8 cellular contexts compared by ENCODE assay signal in genomic region chr11:65417221-65417701, GRCh38. TPM values are rescaled to one million over a fixed set of nuclear protein-coding genes. Genes with fewer than 3 reads are reported as not detected.
A peak's percentile ranks its signal among the peaks of the same experiment; 100 is the strongest.
DNase-seq lines count a peak whose midpoint lies in the region; ATAC-seq, FAIRE-seq and TF ChIP-seq lines count a peak whose summit lies in the region.

No MANE protein-coding gene starts in this region.

- H2BK120ac ChIP-seq in H9 (ENCODE audit: low read depth, low read length, poor library complexity, severe bottlenecking) = no peak overlapping the region
- H2BK120ac ChIP-seq in H1 (replicated peaks; ENCODE audit: low read depth, low read length) = no peak overlapping the region

- DNase-seq in H9 (peak; percentile 40), H1 (ENCODE audit: low read depth in 1 of 2, low spot score in 2 of 2) (peak in 1 of 2 experiments; percentile 48), NCI-H526 treated with DMSO at 0.1 percent for 48 hours (lab: John Stamatoyannopoulos, UW) (no peak), RKO (ENCODE audit: low spot score) (no peak)
- peak; percentile 25 for DNase-seq in T-helper 2 cell treated with Interferon-gamma antibody and Interleukin-4, amounts not matched to agents 5 μg/mL and 100 μg/mL, for 36 hours (ENCODE audit: low spot score)

- H4K5ac ChIP-seq in H9 (ENCODE audit: insufficient read length, low read depth, low read length) (no peak overlapping the region), H1 (ENCODE audit: insufficient read length, low read depth, low read length) (no peak overlapping the region)

- no peak for TF ChIP-seq CTCF in H9 (conservative IDR thresholded peaks at IDR 0.05)
- TF ChIP-seq CTCF in H1 (IDR thresholded peaks at IDR 0.05; ENCODE audit: control extremely low read depth in 1 of 3, insufficient read depth in 1 of 3, low read depth in 1 of 3, low read length in 3 of 3) = no peak
- no peak for TF ChIP-seq CTCF in nephron (IDR thresholded peaks at IDR 0.05; ENCODE audit: unreplicated experiment in 3 of 3)

- H3K79me1 ChIP-seq in H9 (ENCODE audit: insufficient read depth, low read depth, low read length, poor library complexity, severe bottlenecking) = no peaks in the 10 kb centered on the region
- no peaks in the 10 kb centered on the region for H3K79me1 ChIP-seq in H1 (ENCODE audit: low read depth, low read length)

- H3K56ac ChIP-seq in H9 (ENCODE audit: insufficient read length, low read depth, low read length) (no peak overlapping the region), H1 (replicated peaks; ENCODE audit: insufficient read length, low read depth, low read length) (no peak overlapping the region)

- no peak overlapping the region; the same call in 1 of the 2 replicates for H3K14ac ChIP-seq in H9 (ENCODE audit: insufficient read depth, low read length)
- H3K14ac ChIP-seq in H1 (ENCODE audit: insufficient read length) = no peak overlapping the region

- peaks cover 3% of the 10 kb centered on the region; the same call in 1 of the 2 replicates for H3K4me1 ChIP-seq in H9 (ENCODE audit: insufficient read depth, low read length)
- H3K4me1 ChIP-seq in H1 (replicated peaks in 1 of 4; ENCODE audit: control insufficient read depth in 3 of 4, insufficient read depth in 4 of 4, low read length in 3 of 4) = peaks cover 19 to 51% (median 37%) of the 10 kb centered on the region in 4 experiments

- no peak overlapping the region for H3K4me3 ChIP-seq in H1 (ENCODE audit: extremely low read depth in 1 of 4, insufficient read depth in 2 of 4, low read depth in 3 of 4, low read length in 4 of 4)

- H3K9me3 Mint-ChIP-seq in H9 (no peaks in the 10 kb centered on the region; a peak in 2 of 5 replicates), nephron (no peaks in the 10 kb centered on the region)
- no peaks in the 10 kb centered on the region for H3K9me3 Mint-ChIP-seq in T-helper 2 cell treated with Interferon-gamma antibody and Interleukin-4, amounts not matched to agents 5 μg/mL and 100 μg/mL, for 36 hours

- no CpG with 5 or more reads among the region's 10 CpGs for WGBS in H9 (ENCODE audit: extremely low coverage, insufficient read length, low lambda C conversion rate)
- 77% methylated on average over 9 of the region's 10 CpGs; no CpG with 5 or more reads in 1 of the 2 experiments for WGBS in H1 (ENCODE audit: extremely low coverage in 1 of 2, insufficient coverage in 1 of 2, insufficient read length in 1 of 2, insufficient replicate concordance in 2 of 2, low coverage in 1 of 2, low lambda C conversion rate in 2 of 2, missing lambda C conversion rate in 1 of 2), 2 experiments

- H3K9me3 ChIP-seq in H9 (ENCODE audit: control insufficient read depth, low read depth, low read length) = no peaks in the 10 kb centered on the region
- H3K9me3 ChIP-seq in H1 (ENCODE audit: insufficient read depth in 2 of 2, low read depth in 1 of 2, low read length in 1 of 2) = no peaks in the 10 kb centered on the region

- H3K4me2 ChIP-seq in H9 (ENCODE audit: insufficient read depth, insufficient read length, low read length) (no peak overlapping the region), H1 (ENCODE audit: insufficient read depth in 1 of 2, low read depth in 2 of 2, low read length in 2 of 2) (no peak overlapping the region)

- no peak for TF ChIP-seq EP300 in H1 (IDR thresholded peaks at IDR 0.05; ENCODE audit: borderline replicate concordance in 1 of 2, low read depth in 2 of 2, low read length in 2 of 2)

- H2AK5ac ChIP-seq in H9 (ENCODE audit: insufficient read length, low read length) (no peak overlapping the region), H1 (ENCODE audit: low read depth, low read length) (peak overlapping the region; percentile 95; the same call in 1 of the 2 replicates)

- H2BK20ac ChIP-seq in H9 (ENCODE audit: low read depth, low read length, poor library complexity, severe bottlenecking) (no peak overlapping the region), H1 (ENCODE audit: low read length) (no peak overlapping the region; the same call in 1 of the 2 replicates)

- no peak for FAIRE-seq in H1 (lab: Jason Lieb, UNC)

- H3K27me3 ChIP-seq in H9 (ENCODE audit: insufficient read depth, low read length) (no peaks in the 10 kb centered on the region), H1 (replicated peaks in 1 of 4; ENCODE audit: control insufficient read depth in 3 of 4, extremely low read depth in 1 of 4, insufficient read depth in 3 of 4, low read length in 3 of 4) (no peaks in the 10 kb centered on the region; a peak in 1 of 7 replicates)

- ATAC-seq in GM21447 (IDR thresholded peaks at IDR 0.05; ENCODE audit: unreplicated experiment) (no peak), HG03439 (IDR thresholded peaks at IDR 0.05; ENCODE audit: unreplicated experiment) (no peak)

- H3K27ac Mint-ChIP-seq in H9 (peak overlapping the region in 2 of 3 experiments; percentile 80 to 92; a peak in 3 of 7 replicates), nephron (peak overlapping the region; percentile 99 to 100 (median 99))
- peak overlapping the region; percentile 98 for H3K27ac Mint-ChIP-seq in T-helper 2 cell treated with Interferon-gamma antibody and Interleukin-4, amounts not matched to agents 5 μg/mL and 100 μg/mL, for 36 hours

- H3K4me3 Mint-ChIP-seq in H9 (peak overlapping the region in 1 of 2 experiments; percentile 8; a peak in 1 of 5 replicates), nephron (peak overlapping the region; percentile 74 to 83 (median 76))
- peak overlapping the region; percentile 95 for H3K4me3 Mint-ChIP-seq in T-helper 2 cell treated with Interferon-gamma antibody and Interleukin-4, amounts not matched to agents 5 μg/mL and 100 μg/mL, for 36 hours

- H3K18ac ChIP-seq in H9 (ENCODE audit: insufficient read length, low read depth, low read length) (no peak overlapping the region), H1 (ENCODE audit: extremely low read depth, low read length) (peak overlapping the region; percentile 88; the same call in 1 of the 2 replicates)

- no peak overlapping the region for H3K9ac ChIP-seq in H9 (ENCODE audit: extremely low read depth, insufficient read length, low read length)
- no peak overlapping the region for H3K9ac ChIP-seq in H1 (replicated peaks in 1 of 4; ENCODE audit: extremely low read depth in 1 of 4, low read depth in 3 of 4, low read length in 3 of 4)

- no peak overlapping the region for H3T11ph ChIP-seq in H9 (ENCODE audit: low read length)

- H2AFZ ChIP-seq in H9 (ENCODE audit: low read length) (no peak overlapping the region), H1 (ENCODE audit: low read length) (no peak overlapping the region)

- no peak overlapping the region for H4K8ac ChIP-seq in H9 (replicated peaks; ENCODE audit: insufficient read length, low read depth, low read length)
- no peak overlapping the region; the same call in 1 of the 2 replicates for H4K8ac ChIP-seq in H1 (ENCODE audit: extremely low read depth, insufficient read depth, low read length)

- H2BK5ac ChIP-seq in H9 (ENCODE audit: insufficient read length, low read length) (no peak overlapping the region), H1 (ENCODE audit: low read depth, low read length) (peak overlapping the region; percentile 99; the same call in 1 of the 2 replicates)

- H4K20me1 ChIP-seq in H9 (ENCODE audit: control insufficient read depth, insufficient read depth, insufficient read length) (no peaks in the 10 kb centered on the region), H1 (replicated peaks in 1 of 2; ENCODE audit: control insufficient read depth in 1 of 2, insufficient read depth in 2 of 2, low read length in 2 of 2) (peaks cover 0 to 4% of the 10 kb centered on the region in 2 experiments)

- H3K79me2 ChIP-seq in H9 (ENCODE audit: insufficient read depth, low read length) (no peaks in the 10 kb centered on the region), H1 (ENCODE audit: control insufficient read depth in 1 of 2, insufficient read depth in 2 of 2, low read length in 2 of 2) (no peaks in the 10 kb centered on the region)

- H3K36me3 Mint-ChIP-seq in H9 (ENCODE audit: insufficient read depth in 1 of 3, low read depth in 3 of 3) = no peaks in the 10 kb centered on the region
- peaks cover 4% of the 10 kb centered on the region for H3K36me3 Mint-ChIP-seq in T-helper 2 cell treated with Interferon-gamma antibody and Interleukin-4, amounts not matched to agents 5 μg/mL and 100 μg/mL, for 36 hours (ENCODE audit: low read depth)
- H3K36me3 Mint-ChIP-seq in nephron (ENCODE audit: low read depth) = no peaks in the 10 kb centered on the region

- H4K91ac ChIP-seq in H9 (ENCODE audit: insufficient read length, low read depth, low read length) = peak overlapping the region; percentile 21
- no peak overlapping the region for H4K91ac ChIP-seq in H1 (replicated peaks; ENCODE audit: insufficient read length, low read length)

- TF ChIP-seq RAD21 in H1 (IDR thresholded peaks at IDR 0.05 in 1 of 2, conservative IDR thresholded peaks at IDR 0.05 in 1 of 2; ENCODE audit: low read depth in 2 of 2, low read length in 2 of 2) = no peak

- H3K27ac ChIP-seq in H9 (ENCODE audit: insufficient read length, low read depth, low read length) (no peak overlapping the region), H1 (ENCODE audit: low read depth, low read length) (no peak overlapping the region)

- CTCF ChIA-PET in H1 (lab: Charles Lee; ENCODE audit: partially characterized antibody) = interaction anchor here (0.7 to 22.8 kb wide), 33 partner anchors 8 to 620 kb away, joined by 3 to 430 read pairs (median 9); partner anchors contain the start of genes FRMD8 and MALAT1

- H2BK15ac ChIP-seq in H9 (ENCODE audit: low read depth, low read length) = no peak overlapping the region
- peak overlapping the region; percentile 72; the same call in 1 of the 2 replicates for H2BK15ac ChIP-seq in H1 (ENCODE audit: low read length)

- H3K23ac ChIP-seq in H9 (ENCODE audit: insufficient read length, low read depth, low read length) = no peak overlapping the region
- H3K23ac ChIP-seq in H1 (ENCODE audit: insufficient read length) = no peak overlapping the region

- H3K4me1 Mint-ChIP-seq in H9 = peaks cover 54 to 61% of the 10 kb centered on the region in 2 experiments
- peaks cover 37% of the 10 kb centered on the region for H3K4me1 Mint-ChIP-seq in T-helper 2 cell treated with Interferon-gamma antibody and Interleukin-4, amounts not matched to agents 5 μg/mL and 100 μg/mL, for 36 hours (ENCODE audit: low read depth)
- peaks cover 69% of the 10 kb centered on the region for H3K4me1 Mint-ChIP-seq in nephron

- H3K23me2 ChIP-seq in H9 (ENCODE audit: insufficient read length, low read depth, low read length, poor library complexity, severe bottlenecking) (peaks cover 6% of the 10 kb centered on the region), H1 (ENCODE audit: low read depth, low read length) (peaks cover 7% of the 10 kb centered on the region; the same call in 1 of the 2 replicates)

- H2BK12ac ChIP-seq in H9 (ENCODE audit: insufficient read length, low read depth, low read length) (no peak overlapping the region), H1 (ENCODE audit: low read depth, low read length) (peak overlapping the region; percentile 99; the same call in 1 of the 2 replicates)

- TF ChIP-seq POLR2A in H1 (IDR thresholded peaks at IDR 0.05; ENCODE audit: control extremely low read depth in 1 of 2, low read depth in 2 of 2, low read length in 2 of 2) = no peak

- H3K4ac ChIP-seq in H9 (ENCODE audit: low read depth, low read length) = no peak overlapping the region
- H3K4ac ChIP-seq in H1 (replicated peaks; ENCODE audit: insufficient read length, low read depth, low read length) = no peak overlapping the region

- H3K27me3 Mint-ChIP-seq in H9 (ENCODE audit: low read depth) = peaks cover 11% of the 10 kb centered on the region
- H3K27me3 Mint-ChIP-seq in T-helper 2 cell treated with Interferon-gamma antibody and Interleukin-4, amounts not matched to agents 5 μg/mL and 100 μg/mL, for 36 hours (ENCODE audit: low read depth) = no peaks in the 10 kb centered on the region
- H3K27me3 Mint-ChIP-seq in nephron (ENCODE audit: low read depth) = no peaks in the 10 kb centered on the region

- no peaks in the 10 kb centered on the region for H3K36me3 ChIP-seq in H1 (ENCODE audit: control insufficient read depth in 2 of 4, insufficient read depth in 4 of 4, low read length in 3 of 4)

- POLR2A ChIA-PET in H1 (lab: Charles Lee; ENCODE audit: partially characterized antibody) = interaction anchor here (0.7 to 20.8 kb wide), 15 partner anchors 7 to 296 kb away, joined by 3 to 826 read pairs (median 7); partner anchors contain the start of genes FAU, FRMD8, MALAT1 and NEAT1

RNA-seq across cellular contexts. Expression of gene NEAT1, which starts 5.3 kb away (rescaled TPM):
- 11.1 and 12.7 TPM in 2 replicates for total RNA-seq in H9 (2021)
- 10.4 and 10.7 TPM in 2 replicates for total RNA-seq in H1 (2021; fragmentation: NEBNext Ultra II Directional; extraction: Animal tissue kit (Norgen Biotek cat#: 25700))
- 1.6 and 2.4 TPM in 2 replicates for polyA plus RNA-seq in H1 (2011; rRNA removed)
- polyA plus RNA-seq in H1 (2011; cell fraction: cytosol; rRNA removed) = 5.7 TPM
- polyA plus RNA-seq in H1 (2011; cell fraction: nucleus; rRNA removed) = 5.7 TPM
- polyA plus RNA-seq in H1 (2012, experiment 1 of 2) = 16.2 to 22.8 TPM (median 18.4 TPM) in 4 replicates
- polyA plus RNA-seq in H1 (2012, experiment 2 of 2) = 1.4 TPM
- polyA plus RNA-seq in H1 (2013, experiment 1 of 2) = 3.0 TPM
- 2.6 TPM for polyA plus RNA-seq in H1 (2013, experiment 2 of 2)
- polyA minus RNA-seq in H1 (2011; rRNA and poly(A)+ RNA removed) = 11.4 and 18.7 TPM in 2 replicates
- 5.7 TPM for polyA minus RNA-seq in H1 (2011; cell fraction: cytosol; rRNA and poly(A)+ RNA removed)
- polyA minus RNA-seq in H1 (2011; cell fraction: nucleus; rRNA and poly(A)+ RNA removed) = 23.0 TPM

RNA-seq across cellular contexts. Expression of gene FRMD8, which starts 30.8 kb away (rescaled TPM):
- 19.0 and 22.7 TPM in 2 replicates for total RNA-seq in H9 (2021)
- total RNA-seq in H1 (2021; fragmentation: NEBNext Ultra II Directional; extraction: Animal tissue kit (Norgen Biotek cat#: 25700)) = 16.7 and 19.2 TPM in 2 replicates
- 15.0 and 23.4 TPM in 2 replicates for polyA plus RNA-seq in H1 (2011; rRNA removed)
- polyA plus RNA-seq in H1 (2011; cell fraction: cytosol; rRNA removed) = 14.8 TPM
- 26.9 TPM for polyA plus RNA-seq in H1 (2011; cell fraction: nucleus; rRNA removed)
- polyA plus RNA-seq in H1 (2012, experiment 1 of 2) = 8.5 to 12.7 TPM (median 10.9 TPM) in 4 replicates
- 10.7 TPM for polyA plus RNA-seq in H1 (2012, experiment 2 of 2)
- polyA plus RNA-seq in H1 (2013, experiment 1 of 2) = 8.6 TPM
- 7.7 TPM for polyA plus RNA-seq in H1 (2013, experiment 2 of 2)
- polyA minus RNA-seq in H1 (2011; rRNA and poly(A)+ RNA removed) = 9.5 and 15.1 TPM in 2 replicates
- 12.3 TPM for polyA minus RNA-seq in H1 (2011; cell fraction: cytosol; rRNA and poly(A)+ RNA removed)
- 14.0 TPM for polyA minus RNA-seq in H1 (2011; cell fraction: nucleus; rRNA and poly(A)+ RNA removed)

RNA-seq across cellular contexts. Expression of gene SLC25A45, which starts 34.8 kb away (rescaled TPM):
- 1.1 and 1.6 TPM in 2 replicates for total RNA-seq in H9 (2021)
- total RNA-seq in H1 (2021; fragmentation: NEBNext Ultra II Directional; extraction: Animal tissue kit (Norgen Biotek cat#: 25700)) = 0.54 and 0.61 TPM in 2 replicates
- 0.59 and 0.97 TPM in 2 replicates for polyA plus RNA-seq in H1 (2011; rRNA removed)
- polyA plus RNA-seq in H1 (2011; cell fraction: cytosol; rRNA removed) = 0.76 TPM
- polyA plus RNA-seq in H1 (2011; cell fraction: nucleus; rRNA removed) = 3.3 TPM
- polyA plus RNA-seq in H1 (2012, experiment 1 of 2) = 0.67 to 1.3 TPM (median 1.0 TPM) in 4 replicates
- 0.37 TPM for polyA plus RNA-seq in H1 (2012, experiment 2 of 2)
- polyA plus RNA-seq in H1 (2013, experiment 1 of 2) = 0.95 TPM
- polyA plus RNA-seq in H1 (2013, experiment 2 of 2) = 1.1 TPM
- polyA minus RNA-seq in H1 (2011; rRNA and poly(A)+ RNA removed) = 0.20 and 0.28 TPM in 2 replicates
- not detected for polyA minus RNA-seq in H1 (2011; cell fraction: cytosol; rRNA and poly(A)+ RNA removed)
- polyA minus RNA-seq in H1 (2011; cell fraction: nucleus; rRNA and poly(A)+ RNA removed) = 0.30 TPM

Comparison
In these comparisons a context has a peak if more than half of its experiments do, and no peak if none do; other contexts are left out.
1. DNase-seq: peak in H9 (single experiment) and T-helper 2 cell treated with Interferon-gamma antibody and Interleukin-4, amounts not matched to agents 5 μg/mL and 100 μg/mL, for 36 hours (single experiment); none in NCI-H526 treated with DMSO at 0.1 percent for 48 hours (single experiment) and RKO (single experiment).
2. Peak in every context shown above with its lines, with median percentiles within 50 percentile points of each other: H3K27ac Mint-ChIP-seq.